Comparison of ENCODE assay signal across 23 cellular contexts in the genomic region with DNA sequence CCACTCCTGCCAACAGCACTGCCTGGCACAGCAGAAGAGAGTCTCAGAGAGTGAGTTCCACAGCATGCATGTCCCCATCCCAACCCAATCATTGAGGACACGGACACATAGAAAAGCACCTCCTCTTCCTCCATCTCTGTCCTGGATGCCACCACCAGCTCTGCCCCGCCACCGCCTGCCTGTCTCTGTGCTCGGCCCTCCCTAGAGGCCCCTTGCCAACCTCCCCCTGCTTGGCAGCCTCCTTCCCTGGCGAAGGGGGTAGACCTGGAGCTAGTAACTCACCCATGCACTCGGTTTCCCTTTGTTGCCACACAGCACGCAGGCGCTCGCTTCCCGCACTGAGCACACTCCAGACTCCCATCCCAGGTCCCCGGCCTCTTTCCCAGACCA.
"Had no signal": no experiment of that assay in that cellular context is flagged by ENCODE, and none has a peak within 500 bp of the region (broad histone marks: within the 10 kb centered on the region; RNA-seq: fewer than 3 reads in every experiment).

No MANE protein-coding gene starts in this region.

- H3K27ac Mint-ChIP-seq: activated B cell treated with CpG ODN at 0.5 μM for 24 hours; activated CD8-positive, alpha-beta T cell treated with anti-CD3 and anti-CD28 coated beads, Interleukin-2, amount 10 ng/mL, durations not matched to agents 7 days and 5 days; activated naive CD8-positive, alpha-beta T cell treated with anti-CD3 and anti-CD28 coated beads, Interleukin-2, amount 50 U/mL, for 24 hours; activated T-cell treated with anti-CD3 and anti-CD28 coated beads, Interleukin-2, amount 50 U/mL, for 72 hours; stimulated activated naive B cell treated with anti-CD40 and anti-IgM and Interleukin-4, amounts not matched to agents 10 μg/mL and 1 μg/mL and 100 μg/mL, for 72 hours had no signal

- ATAC-seq: activated CD8-positive, alpha-beta T cell treated with anti-CD3 and anti-CD28 coated beads, Interleukin-2, amount 10 ng/mL, durations not matched to agents 7 days and 5 days; activated naive CD8-positive, alpha-beta T cell treated with anti-CD3 and anti-CD28 coated beads, Interleukin-2, amount 50 U/mL, for 24 hours; activated T-cell treated with anti-CD3 and anti-CD28 coated beads, Interleukin-2, amount 50 U/mL, for 72 hours; stimulated activated naive B cell treated with anti-CD40 and anti-IgM and Interleukin-4, amounts not matched to agents 10 μg/mL and 1 μg/mL and 100 μg/mL, for 72 hours had no signal

- H3K27me3 ChIP-seq: ascending aorta, pancreas, tibial artery, uterus had no signal

- H3K36me3 Mint-ChIP-seq: stimulated activated naive B cell treated with anti-CD40 and anti-IgM and Interleukin-4, amounts not matched to agents 10 μg/mL and 1 μg/mL and 100 μg/mL, for 72 hours had no signal

- H3K27ac ChIP-seq: ascending aorta, cardiac muscle cell, pancreas, tibial artery, uterus had no signal

- H3K9me3 Mint-ChIP-seq: activated naive CD8-positive, alpha-beta T cell treated with anti-CD3 and anti-CD28 coated beads, Interleukin-2, amount 50 U/mL, for 24 hours had no signal

- FAIRE-seq: pancreas, TTC549 had no signal

- H3K4me3 ChIP-seq: ascending aorta, cardiac muscle cell, pancreas, tibial artery, uterus had no signal

- DNase-seq: activated B cell treated with CpG ODN at 0.5 μM for 24 hours; activated CD4-positive, alpha-beta T cell treated with anti-CD3 and anti-CD28 coated beads for 48 hours; activated CD8-positive, alpha-beta memory T cell treated with anti-CD3 and anti-CD28 coated beads, Interleukin-2, amount 50 U/mL, for 48 hours; activated CD8-positive, alpha-beta T cell treated with anti-CD3 and anti-CD28 coated beads, Interleukin-2, amount 10 ng/mL, durations not matched to agents 7 days and 5 days; activated naive CD4-positive, alpha-beta T cell; activated naive CD8-positive, alpha-beta T cell treated with anti-CD3 and anti-CD28 coated beads, Interleukin-2, amount 50 U/mL, for 24 hours; activated T-cell treated with anti-CD3 and anti-CD28 coated beads, Interleukin-2, amount 50 U/mL, for 72 hours; erythroblast; glutamatergic neuron; kidney glomerular epithelial cell; left ventricle myocardium superior; mesendoderm; stimulated activated CD4-positive, alpha-beta T cell treated with anti-CD3 and anti-CD28 coated beads, Interleukin-15, amount 100 ng/mL, for 24 hours; stimulated activated CD4-positive, alpha-beta T cell treated with anti-CD3 and anti-CD28 coated beads, Interleukin-4, amount 100 ng/mL, for 1 hour; stimulated activated naive B cell treated with anti-CD40 and anti-IgM and Interleukin-4, amounts not matched to agents 10 μg/mL and 1 μg/mL and 100 μg/mL, for 72 hours; T-helper 2 cell; uterus had no signal

- H3K9me3 ChIP-seq: ascending aorta, pancreas, uterus had no signal

- H3K4me3 Mint-ChIP-seq: activated B cell treated with CpG ODN at 0.5 μM for 24 hours; activated CD8-positive, alpha-beta T cell treated with anti-CD3 and anti-CD28 coated beads, Interleukin-2, amount 10 ng/mL, durations not matched to agents 7 days and 5 days; activated naive CD8-positive, alpha-beta T cell treated with anti-CD3 and anti-CD28 coated beads, Interleukin-2, amount 50 U/mL, for 24 hours; activated T-cell treated with anti-CD3 and anti-CD28 coated beads, Interleukin-2, amount 50 U/mL, for 72 hours; neural crest cell; stimulated activated naive B cell treated with anti-CD40 and anti-IgM and Interleukin-4, amounts not matched to agents 10 μg/mL and 1 μg/mL and 100 μg/mL, for 72 hours had no signal

- H3K4me1 ChIP-seq: pancreas, tibial artery, uterus had no signal

- H3K36me3 ChIP-seq: ascending aorta, cardiac muscle cell, pancreas, tibial artery, uterus had no signal

- H3K4me1 Mint-ChIP-seq: activated B cell treated with CpG ODN at 0.5 μM for 24 hours; activated naive CD8-positive, alpha-beta T cell treated with anti-CD3 and anti-CD28 coated beads, Interleukin-2, amount 50 U/mL, for 24 hours; neural crest cell; stimulated activated naive B cell treated with anti-CD40 and anti-IgM and Interleukin-4, amounts not matched to agents 10 μg/mL and 1 μg/mL and 100 μg/mL, for 72 hours had no signal
